Comparison of ENCODE assay signal across 1 cellular context in the genomic region with DNA sequence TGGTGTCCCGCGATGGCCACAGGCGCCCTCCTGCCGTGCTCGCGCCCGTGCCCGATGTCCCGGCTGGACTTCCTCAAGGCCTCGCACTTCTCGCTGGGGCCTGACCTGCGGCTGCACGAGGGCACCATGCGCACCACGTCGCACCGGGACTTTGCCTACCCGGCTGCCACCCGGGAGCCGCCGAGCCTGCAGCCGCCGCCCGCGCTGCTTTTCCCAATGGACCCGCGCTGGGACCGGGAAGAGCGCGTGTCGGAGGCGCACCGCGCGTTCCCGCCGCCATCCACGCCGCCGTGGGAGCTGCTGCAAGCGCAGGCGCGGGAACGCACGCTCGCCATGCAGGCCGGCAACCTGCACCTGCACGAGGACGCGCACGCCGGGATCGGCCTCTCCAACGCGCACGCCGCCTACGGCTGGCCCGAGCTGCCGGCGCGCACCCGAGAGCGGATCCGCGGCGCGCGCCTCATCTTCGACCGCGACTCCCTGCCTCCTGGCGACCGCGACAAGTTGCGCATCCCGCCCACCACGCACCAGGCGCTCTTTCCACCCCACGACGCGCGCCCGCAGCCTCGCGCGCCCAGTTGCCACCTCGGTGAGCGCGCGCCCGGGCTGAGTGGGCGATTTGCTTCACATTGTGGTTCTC.
A peak's percentile ranks its signal among the peaks of the same experiment; 100 is the strongest.
TF ChIP-seq lines count a peak whose summit lies in the region.

No MANE protein-coding gene starts in this region.

TF ChIP-seq in HepG2, 621 proteins besides CTCF, POLR2A, EP300 and RAD21 (continued from another document and continues in another):
- TF ChIP-seq, protein P1, sequence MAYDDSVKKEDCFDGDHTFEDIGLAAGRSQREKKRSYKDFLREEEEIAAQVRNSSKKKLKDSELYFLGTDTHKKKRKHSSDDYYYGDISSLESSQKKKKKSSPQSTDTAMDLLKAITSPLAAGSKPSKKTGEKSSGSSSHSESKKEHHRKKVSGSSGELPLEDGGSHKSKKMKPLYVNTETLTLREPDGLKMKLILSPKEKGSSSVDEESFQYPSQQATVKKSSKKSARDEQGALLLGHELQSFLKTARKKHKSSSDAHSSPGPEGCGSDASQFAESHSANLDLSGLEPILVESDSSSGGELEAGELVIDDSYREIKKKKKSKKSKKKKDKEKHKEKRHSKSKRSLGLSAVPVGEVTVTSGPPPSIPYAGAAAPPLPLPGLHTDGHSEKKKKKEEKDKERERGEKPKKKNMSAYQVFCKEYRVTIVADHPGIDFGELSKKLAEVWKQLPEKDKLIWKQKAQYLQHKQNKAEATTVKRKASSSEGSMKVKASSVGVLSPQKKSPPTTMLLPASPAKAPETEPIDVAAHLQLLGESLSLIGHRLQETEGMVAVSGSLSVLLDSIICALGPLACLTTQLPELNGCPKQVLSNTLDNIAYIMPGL (CRISPR knock-in tag; IDR thresholded peaks at IDR 0.05; ENCODE audit: borderline replicate concordance in 1 of 2, low read depth in 1 of 2) = no peak
- no peak for TF ChIP-seq ZSCAN31 (CRISPR knock-in tag; IDR thresholded peaks at IDR 0.05; ENCODE audit: low read depth)
- 0 out of 2 replicates have a peak, but pooled peaks have one; percentile 40 for TF ChIP-seq REL (CRISPR knock-in tag; conservative IDR thresholded peaks at IDR 0.05)
- TF ChIP-seq ZNF251 (CRISPR knock-in tag; IDR thresholded peaks at IDR 0.05) = no peak
- TF ChIP-seq, protein P2, sequence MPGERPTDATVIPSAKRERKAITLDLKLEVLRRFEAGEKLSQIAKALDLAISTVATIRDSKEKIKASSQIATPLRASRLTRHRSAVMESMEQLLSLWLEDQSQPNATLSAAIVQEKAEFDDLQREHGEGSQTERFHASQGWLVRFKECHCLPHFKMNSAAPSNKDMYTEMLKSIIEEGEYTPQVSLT (CRISPR knock-in tag; IDR thresholded peaks at IDR 0.05; ENCODE audit: borderline replicate concordance, low read depth) = no peak
- no peak for TF ChIP-seq STAG1 (CRISPR knock-in tag; IDR thresholded peaks at IDR 0.05)
- no peak for TF ChIP-seq ZMYM2 (CRISPR knock-in tag; IDR thresholded peaks at IDR 0.05)
- TF ChIP-seq, protein P3, sequence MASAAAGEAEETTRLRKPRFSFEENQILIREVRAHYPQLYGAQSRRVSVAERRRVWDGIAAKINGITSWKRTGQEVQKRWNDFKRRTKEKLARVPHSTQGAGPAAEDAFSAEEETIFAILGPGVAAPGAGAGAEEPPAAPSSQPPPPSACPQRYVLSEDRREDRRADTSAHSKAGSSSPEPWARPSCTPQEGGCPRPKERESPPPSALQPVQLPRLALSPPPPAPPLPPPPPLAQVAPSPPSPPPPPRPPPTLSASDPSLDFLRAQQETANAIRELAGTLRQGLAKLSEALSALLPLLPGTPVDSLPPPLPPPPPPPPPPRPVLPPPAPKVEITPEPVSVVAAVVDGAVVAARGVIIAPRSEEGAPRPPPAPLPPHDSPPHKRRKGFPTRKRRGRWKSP (CRISPR knock-in tag; IDR thresholded peaks at IDR 0.05) = 0 out of 2 replicates have a peak, but pooled peaks have one; percentile 28
- TF ChIP-seq ZSCAN12 (CRISPR knock-in tag; IDR thresholded peaks at IDR 0.05) = peak; percentile 70; the same call in 1 of the 2 replicates
- TF ChIP-seq ZNF660 (CRISPR knock-in tag; IDR thresholded peaks at IDR 0.05; ENCODE audit: borderline replicate concordance, low read depth) = no peak
- TF ChIP-seq ZBTB38 (CRISPR knock-in tag; IDR thresholded peaks at IDR 0.05) = peak; percentile 85; the same call in 1 of the 2 replicates
- TF ChIP-seq ZNF446 (CRISPR knock-in tag; IDR thresholded peaks at IDR 0.05) = peak; percentile 92
- no peak for TF ChIP-seq ZNF550 (CRISPR knock-in tag; IDR thresholded peaks at IDR 0.05; ENCODE audit: borderline replicate concordance)
- TF ChIP-seq, protein P4, sequence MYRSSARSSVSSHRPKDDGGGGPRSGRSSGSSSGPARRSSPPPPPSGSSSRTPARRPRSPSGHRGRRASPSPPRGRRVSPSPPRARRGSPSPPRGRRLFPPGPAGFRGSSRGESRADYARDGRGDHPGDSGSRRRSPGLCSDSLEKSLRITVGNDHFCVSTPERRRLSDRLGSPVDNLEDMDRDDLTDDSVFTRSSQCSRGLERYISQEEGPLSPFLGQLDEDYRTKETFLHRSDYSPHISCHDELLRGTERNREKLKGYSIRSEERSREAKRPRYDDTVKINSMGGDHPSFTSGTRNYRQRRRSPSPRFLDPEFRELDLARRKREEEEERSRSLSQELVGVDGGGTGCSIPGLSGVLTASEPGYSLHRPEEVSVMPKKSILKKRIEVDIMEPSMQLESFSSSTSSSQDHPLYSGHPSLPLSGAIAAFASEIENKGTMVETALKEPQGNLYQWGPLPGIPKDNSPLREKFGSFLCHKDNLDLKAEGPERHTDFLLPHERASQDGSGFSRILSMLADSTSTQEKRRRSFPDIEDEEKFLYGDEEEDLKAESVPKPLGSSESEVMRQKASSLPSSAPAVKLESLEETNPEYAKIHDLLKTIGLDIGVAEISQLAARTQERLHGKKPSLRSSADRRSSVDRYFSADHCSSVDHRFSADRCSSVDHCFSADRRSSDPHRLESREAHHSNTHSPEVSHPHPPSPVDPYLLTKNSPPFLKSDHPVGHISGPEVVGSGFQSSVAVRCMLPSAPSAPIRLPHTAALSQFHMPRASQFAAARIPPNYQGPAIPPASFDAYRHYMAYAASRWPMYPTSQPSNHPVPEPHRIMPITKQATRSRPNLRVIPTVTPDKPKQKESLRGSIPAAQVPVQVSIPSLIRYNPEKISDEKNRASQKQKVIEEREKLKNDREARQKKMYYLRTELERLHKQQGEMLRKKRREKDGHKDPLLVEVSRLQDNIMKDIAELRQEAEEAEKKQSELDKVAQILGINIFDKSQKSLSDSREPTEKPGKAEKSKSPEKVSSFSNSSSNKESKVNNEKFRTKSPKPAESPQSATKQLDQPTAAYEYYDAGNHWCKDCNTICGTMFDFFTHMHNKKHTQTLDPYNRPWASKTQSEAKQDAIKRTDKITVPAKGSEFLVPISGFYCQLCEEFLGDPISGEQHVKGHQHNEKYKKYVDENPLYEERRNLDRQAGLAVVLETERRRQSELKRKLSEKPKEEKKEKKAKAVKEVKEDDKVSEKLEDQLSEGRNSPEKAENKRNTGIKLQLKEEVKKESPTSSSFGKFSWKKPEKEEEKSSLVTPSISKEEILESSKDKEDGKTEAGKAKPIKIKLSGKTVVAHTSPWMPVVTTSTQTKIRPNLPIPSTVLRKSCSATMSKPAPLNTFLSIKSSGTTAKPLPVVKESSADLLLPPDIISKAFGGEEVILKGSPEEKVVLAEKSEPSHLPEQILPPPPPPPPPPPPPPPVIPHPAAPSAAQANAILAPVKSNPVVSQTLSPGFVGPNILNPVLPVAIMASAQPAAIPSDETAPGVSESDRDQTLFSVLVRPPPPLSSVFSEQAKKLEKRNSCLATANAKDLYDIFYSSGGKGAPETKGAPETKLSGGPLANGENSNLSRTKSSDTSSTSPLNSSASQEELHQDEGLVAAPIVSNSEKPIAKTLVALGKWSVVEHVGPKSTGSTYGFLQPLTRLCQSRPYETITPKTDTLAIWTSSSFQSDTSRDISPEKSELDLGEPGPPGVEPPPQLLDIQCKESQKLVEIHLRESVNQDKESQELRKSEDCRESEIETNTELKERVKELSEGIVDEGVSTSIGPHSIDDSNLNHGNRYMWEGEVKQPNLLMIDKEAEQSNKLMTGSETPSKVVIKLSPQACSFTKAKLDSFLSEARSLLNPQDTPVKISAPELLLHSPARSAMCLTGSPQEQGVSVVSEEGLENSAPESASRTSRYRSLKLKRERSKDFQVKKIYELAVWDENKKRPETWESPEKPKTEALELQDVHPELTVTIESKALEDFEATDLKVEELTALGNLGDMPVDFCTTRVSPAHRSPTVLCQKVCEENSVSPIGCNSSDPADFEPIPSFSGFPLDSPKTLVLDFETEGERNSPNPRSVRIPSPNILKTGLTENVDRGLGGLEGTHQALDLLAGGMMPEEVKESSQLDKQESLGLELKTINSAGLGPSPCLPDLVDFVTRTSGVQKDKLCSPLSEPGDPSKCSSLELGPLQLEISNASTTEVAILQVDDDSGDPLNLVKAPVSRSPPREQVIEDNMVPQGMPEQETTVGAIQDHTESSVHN (CRISPR knock-in tag; IDR thresholded peaks at IDR 0.05) = peak; percentile 75; the same call in 1 of the 2 replicates
- no peak for TF ChIP-seq NPAS2 (CRISPR knock-in tag; IDR thresholded peaks at IDR 0.05; ENCODE audit: borderline replicate concordance)
- TF ChIP-seq THAP11 (CRISPR knock-in tag; IDR thresholded peaks at IDR 0.05) = peak; percentile 26; the same call in 1 of the 2 replicates
- peak; percentile 60; the same call in 1 of the 2 replicates for TF ChIP-seq RBFOX2 (IDR thresholded peaks at IDR 0.05; ENCODE audit: low read depth, low read length)
- TF ChIP-seq, protein P5, sequence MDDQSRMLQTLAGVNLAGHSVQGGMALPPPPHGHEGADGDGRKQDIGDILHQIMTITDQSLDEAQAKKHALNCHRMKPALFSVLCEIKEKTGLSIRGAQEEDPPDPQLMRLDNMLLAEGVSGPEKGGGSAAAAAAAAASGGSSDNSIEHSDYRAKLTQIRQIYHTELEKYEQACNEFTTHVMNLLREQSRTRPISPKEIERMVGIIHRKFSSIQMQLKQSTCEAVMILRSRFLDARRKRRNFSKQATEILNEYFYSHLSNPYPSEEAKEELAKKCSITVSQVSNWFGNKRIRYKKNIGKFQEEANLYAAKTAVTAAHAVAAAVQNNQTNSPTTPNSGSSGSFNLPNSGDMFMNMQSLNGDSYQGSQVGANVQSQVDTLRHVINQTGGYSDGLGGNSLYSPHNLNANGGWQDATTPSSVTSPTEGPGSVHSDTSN (CRISPR knock-in tag; IDR thresholded peaks at IDR 0.05; ENCODE audit: borderline replicate concordance) = no peak
- TF ChIP-seq ZNF776 (CRISPR knock-in tag; IDR thresholded peaks at IDR 0.05) = peak; percentile 92; the same call in 1 of the 2 replicates
- TF ChIP-seq U2AF1 (optimal IDR thresholded peaks at IDR 0.05; ENCODE audit: low read depth, low read length) = no peak
- no peak for TF ChIP-seq SNRNP70 (IDR thresholded peaks at IDR 0.05; ENCODE audit: low read depth, low read length)
- TF ChIP-seq FOXP1 (IDR thresholded peaks at IDR 0.05) = no peak
- no peak for TF ChIP-seq FOXP1 (CRISPR knock-in tag; IDR thresholded peaks at IDR 0.05)
- no peak for TF ChIP-seq ISL2 (CRISPR knock-in tag; IDR thresholded peaks at IDR 0.05)
- TF ChIP-seq ZNF256 (CRISPR knock-in tag; conservative IDR thresholded peaks at IDR 0.05) = 0 out of 2 replicates have a peak, but pooled peaks have one; percentile 23
- no peak; the same call in 1 of the 2 replicates for TF ChIP-seq KDM2A (CRISPR knock-in tag; IDR thresholded peaks at IDR 0.05; ENCODE audit: borderline replicate concordance, low read depth)
- TF ChIP-seq ZNF562 (CRISPR knock-in tag; IDR thresholded peaks at IDR 0.05; ENCODE audit: borderline replicate concordance) = 0 out of 2 replicates have a peak, but pooled peaks have one; percentile 32
- no peak for TF ChIP-seq ZEB1 (IDR thresholded peaks at IDR 0.05; ENCODE audit: insufficient replicate concordance, low read depth)
- TF ChIP-seq, protein P6, sequence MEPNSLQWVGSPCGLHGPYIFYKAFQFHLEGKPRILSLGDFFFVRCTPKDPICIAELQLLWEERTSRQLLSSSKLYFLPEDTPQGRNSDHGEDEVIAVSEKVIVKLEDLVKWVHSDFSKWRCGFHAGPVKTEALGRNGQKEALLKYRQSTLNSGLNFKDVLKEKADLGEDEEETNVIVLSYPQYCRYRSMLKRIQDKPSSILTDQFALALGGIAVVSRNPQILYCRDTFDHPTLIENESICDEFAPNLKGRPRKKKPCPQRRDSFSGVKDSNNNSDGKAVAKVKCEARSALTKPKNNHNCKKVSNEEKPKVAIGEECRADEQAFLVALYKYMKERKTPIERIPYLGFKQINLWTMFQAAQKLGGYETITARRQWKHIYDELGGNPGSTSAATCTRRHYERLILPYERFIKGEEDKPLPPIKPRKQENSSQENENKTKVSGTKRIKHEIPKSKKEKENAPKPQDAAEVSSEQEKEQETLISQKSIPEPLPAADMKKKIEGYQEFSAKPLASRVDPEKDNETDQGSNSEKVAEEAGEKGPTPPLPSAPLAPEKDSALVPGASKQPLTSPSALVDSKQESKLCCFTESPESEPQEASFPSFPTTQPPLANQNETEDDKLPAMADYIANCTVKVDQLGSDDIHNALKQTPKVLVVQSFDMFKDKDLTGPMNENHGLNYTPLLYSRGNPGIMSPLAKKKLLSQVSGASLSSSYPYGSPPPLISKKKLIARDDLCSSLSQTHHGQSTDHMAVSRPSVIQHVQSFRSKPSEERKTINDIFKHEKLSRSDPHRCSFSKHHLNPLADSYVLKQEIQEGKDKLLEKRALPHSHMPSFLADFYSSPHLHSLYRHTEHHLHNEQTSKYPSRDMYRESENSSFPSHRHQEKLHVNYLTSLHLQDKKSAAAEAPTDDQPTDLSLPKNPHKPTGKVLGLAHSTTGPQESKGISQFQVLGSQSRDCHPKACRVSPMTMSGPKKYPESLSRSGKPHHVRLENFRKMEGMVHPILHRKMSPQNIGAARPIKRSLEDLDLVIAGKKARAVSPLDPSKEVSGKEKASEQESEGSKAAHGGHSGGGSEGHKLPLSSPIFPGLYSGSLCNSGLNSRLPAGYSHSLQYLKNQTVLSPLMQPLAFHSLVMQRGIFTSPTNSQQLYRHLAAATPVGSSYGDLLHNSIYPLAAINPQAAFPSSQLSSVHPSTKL (CRISPR knock-in tag; IDR thresholded peaks at IDR 0.05) = 0 out of 2 replicates have a peak, but pooled peaks have one; percentile 6
- TF ChIP-seq STAT5B (CRISPR knock-in tag; IDR thresholded peaks at IDR 0.05) = no peak
- no peak for TF ChIP-seq DNMT3B (CRISPR knock-in tag; conservative IDR thresholded peaks at IDR 0.05)
- TF ChIP-seq HMG20B (CRISPR knock-in tag; conservative IDR thresholded peaks at IDR 0.05) = no peak
- no peak for TF ChIP-seq NONO (IDR thresholded peaks at IDR 0.05)
- peak; percentile 55; the same call in 1 of the 2 replicates for TF ChIP-seq NONO (CRISPR knock-in tag; conservative IDR thresholded peaks at IDR 0.05)
- TF ChIP-seq PAX8 (CRISPR knock-in tag; IDR thresholded peaks at IDR 0.05; ENCODE audit: borderline replicate concordance) = no peak
- peak; percentile 70; the same call in 1 of the 2 replicates for TF ChIP-seq ZNF790 (CRISPR knock-in tag; IDR thresholded peaks at IDR 0.05; ENCODE audit: borderline replicate concordance)
- TF ChIP-seq KLF15 (CRISPR knock-in tag; IDR thresholded peaks at IDR 0.05; ENCODE audit: borderline replicate concordance) = peak; percentile 60; the same call in 1 of the 2 replicates
- TF ChIP-seq, protein P7, sequence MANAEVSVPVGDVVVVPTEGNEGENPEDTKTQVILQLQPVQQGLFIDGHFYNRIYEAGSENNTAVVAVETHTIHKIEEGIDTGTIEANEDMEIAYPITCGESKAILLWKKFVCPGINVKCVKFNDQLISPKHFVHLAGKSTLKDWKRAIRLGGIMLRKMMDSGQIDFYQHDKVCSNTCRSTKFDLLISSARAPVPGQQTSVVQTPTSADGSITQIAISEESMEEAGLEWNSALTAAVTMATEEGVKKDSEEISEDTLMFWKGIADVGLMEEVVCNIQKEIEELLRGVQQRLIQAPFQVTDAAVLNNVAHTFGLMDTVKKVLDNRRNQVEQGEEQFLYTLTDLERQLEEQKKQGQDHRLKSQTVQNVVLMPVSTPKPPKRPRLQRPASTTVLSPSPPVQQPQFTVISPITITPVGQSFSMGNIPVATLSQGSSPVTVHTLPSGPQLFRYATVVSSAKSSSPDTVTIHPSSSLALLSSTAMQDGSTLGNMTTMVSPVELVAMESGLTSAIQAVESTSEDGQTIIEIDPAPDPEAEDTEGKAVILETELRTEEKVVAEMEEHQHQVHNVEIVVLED (CRISPR knock-in tag; IDR thresholded peaks at IDR 0.05; ENCODE audit: borderline replicate concordance) = peak; percentile 76
- no peak for TF ChIP-seq ZNF75D (CRISPR knock-in tag; IDR thresholded peaks at IDR 0.05; ENCODE audit: borderline replicate concordance)
- TF ChIP-seq ZNF501 (CRISPR knock-in tag; IDR thresholded peaks at IDR 0.05) = 0 out of 2 replicates have a peak, but pooled peaks have one; percentile 44
- TF ChIP-seq ETV5 (CRISPR knock-in tag; IDR thresholded peaks at IDR 0.05; ENCODE audit: borderline replicate concordance) = no peak
